Comparison of ENCODE assay signal across 9 cellular contexts in genomic region chr6:49801525-49801924, GRCh38. TPM values are rescaled to one million over a fixed set of nuclear protein-coding genes. Genes with fewer than 3 reads are reported as not detected.
"Had no signal": no experiment of that assay in that cellular context is flagged by ENCODE, and none has a peak within 500 bp of the region (broad histone marks: within the 10 kb centered on the region; RNA-seq: fewer than 3 reads in every experiment).

No MANE protein-coding gene starts in this region.

- ATAC-seq: GM12878 had no signal

- H3K4me3 ChIP-seq: GM12878 had no signal

- DNase-seq: GDM1, GF-D8 had no signal

- FAIRE-seq: G401.6, GM12878, GM12891, GM12892, GM18507, GM19239 had no signal

RNA-seq across cellular contexts. Expression of gene PGK2, which starts 14.4 kb away (rescaled TPM):
- total RNA-seq: G401, GM12878 had no signal
- polyA plus RNA-seq: GM12878 had no signal

RNA-seq across cellular contexts. Expression of gene CRISP3, which starts 57.3 kb away (rescaled TPM):
- total RNA-seq: G401, GM12878 had no signal
- polyA plus RNA-seq: GM12878 had no signal
